In genomic region chr10:100939763-100940344, GRCh38 we compare ENCODE assay signal across 23 cellular contexts. TPM values are rescaled to one million over a fixed set of nuclear protein-coding genes. Genes with fewer than 3 reads are reported as not detected.
DNase-seq lines count a peak whose midpoint lies in the region; FAIRE-seq and TF ChIP-seq lines count a peak whose summit lies in the region.
"Had no signal": no experiment of that assay in that cellular context is flagged by ENCODE, and none has a peak within 500 bp of the region (broad histone marks: within the 10 kb centered on the region; RNA-seq: fewer than 3 reads in every experiment).

No MANE protein-coding gene starts in this region.

- TF ChIP-seq POLR2A in lower leg skin (IDR thresholded peaks at IDR 0.05) = no peak

- intact Hi-C loops in lower leg skin (cut with DNase I; ENCODE audit: low total_unique reads) = no loop called here

- no peak for TF ChIP-seq CTCF in lower leg skin (IDR thresholded peaks at IDR 0.05)

- FAIRE-seq in A204.1 (lab: Jason Lieb, UNC) = peak; percentile 69

- DNase-seq in GM04503 (ENCODE audit: low read depth) (peak; percentile 21), amniotic epithelial cell (ENCODE audit: low read depth) (peak; percentile 12), hepatic stellate cell (ENCODE audit: low spot score) (peak; percentile 36), lower leg skin (ENCODE audit: low spot score in 2 of 2) (no peak), middle frontal gyrus (ENCODE audit: extremely low spot score, low spot score) (no peak), NCI-H446 treated with DMSO at 0.1 percent for 48 hours (lab: John Stamatoyannopoulos, UW) (no peak), NCI-H524 treated with DMSO at 0.1 percent for 48 hours (lab: John Stamatoyannopoulos, UW) (no peak)
- DNase-seq: activated CD4-positive, alpha-beta T cell treated with anti-CD3 and anti-CD28 coated beads, Interleukin-2, amount 50 U/mL, for 48 hours; anterior cingulate cortex; cortex of kidney; DMS53; endodermal cell; GF-D8; GOT3; left lung; NCI-H1092; NCI-H1930; stimulated activated CD8-positive, alpha-beta memory T cell treated with anti-CD3 and anti-CD28 coated beads, Interleukin-4, amount 100 ng/mL, for 48 hours had no signal

- no peak overlapping the region for H3K4me3 ChIP-seq in lower leg skin (ENCODE audit: low read depth, poor library complexity, severe bottlenecking)
- H3K4me3 ChIP-seq: BLaER1, left lung, SK-N-MC, skin epidermis, tibial nerve had no signal

RNA-seq across cellular contexts. Expression of gene SLF2, which starts 27.1 kb away (rescaled TPM):
- 10 to 100 TPM in 3 of 4 donors, 1 to 10 TPM in 1; 8.3 to 23.3 (median 14.9) TPM for total RNA-seq in lower leg skin

RNA-seq across cellular contexts. Expression of gene SEMA4G, which starts 29.4 kb away (rescaled TPM):
- total RNA-seq in lower leg skin = 10 to 100 TPM; 15.3 to 31.9 (median 23.6) TPM

RNA-seq across cellular contexts. Expression of gene MRPL43, which starts 47.4 kb away (rescaled TPM):
- 100 to 1,000 TPM in 2 of 4 donors, 10 to 100 TPM in 2; 82.2 to 132 (median 100) TPM for total RNA-seq in lower leg skin

RNA-seq across cellular contexts. Expression of gene TWNK, which starts 47.5 kb away (rescaled TPM):
- 1 to 10 TPM; 4.2 to 9.2 (median 6.4) TPM for total RNA-seq in lower leg skin

RNA-seq across cellular contexts. Expression of gene LZTS2, which starts 59.8 kb away (rescaled TPM):
- total RNA-seq in lower leg skin = 10 to 100 TPM; 58.9 to 81.4 (median 71.2) TPM

Comparison
In these comparisons a context has a peak if more than half of its experiments do, and no peak if none do; other contexts are left out.
1. DNase-seq: peak in GM04503 (single experiment), amniotic epithelial cell (single experiment) and hepatic stellate cell (single experiment); none in lower leg skin (0 of 2), middle frontal gyrus (single experiment), NCI-H446 treated with DMSO at 0.1 percent for 48 hours (single experiment) and NCI-H524 treated with DMSO at 0.1 percent for 48 hours (single experiment).